ENCODE assay signal across 6 cellular contexts in the genomic region with DNA sequence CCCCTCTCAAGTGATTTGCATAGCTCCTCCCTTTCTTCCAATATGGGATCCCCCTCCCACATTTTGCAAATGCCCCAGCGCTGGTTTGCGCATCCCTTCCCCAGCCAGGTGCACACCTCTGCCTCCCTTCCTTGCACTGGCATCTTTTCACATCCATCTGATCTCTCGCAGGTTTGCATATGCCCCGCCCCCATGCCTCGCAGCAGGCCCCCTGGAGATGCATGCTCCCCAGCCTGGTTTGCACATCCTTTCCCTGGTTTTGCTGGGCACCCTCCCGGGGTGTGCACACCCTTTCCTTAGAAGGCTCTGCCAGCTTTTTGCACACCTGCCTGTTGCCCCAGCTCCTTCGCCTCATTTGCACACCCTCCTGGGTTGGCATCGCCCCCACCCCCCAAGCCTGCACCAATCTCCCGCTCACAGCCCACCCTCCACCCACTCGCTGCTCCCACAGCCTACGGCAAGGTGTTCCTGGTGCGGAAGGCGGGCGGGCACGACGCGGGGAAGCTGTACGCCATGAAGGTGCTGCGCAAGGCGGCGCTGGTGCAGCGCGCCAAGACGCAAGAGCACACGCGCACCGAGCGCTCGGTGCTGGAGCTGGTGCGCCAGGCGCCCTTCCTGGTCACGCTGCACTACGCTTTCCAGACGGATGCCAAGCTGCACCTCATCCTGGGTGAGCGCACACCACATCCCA. TPM values are rescaled to one million over a fixed set of nuclear protein-coding genes. Genes with fewer than 3 reads are reported as not detected.
DNase-seq lines count a peak whose midpoint lies in the region; ATAC-seq and TF ChIP-seq lines count a peak whose summit lies in the region.

No MANE protein-coding gene starts in this region.

- H3K9ac ChIP-seq in Karpas-422 (ENCODE audit: low read length), result peak overlapping the region; percentile 94

- peaks cover 43% of the 10 kb centered on the region for H3K4me1 Mint-ChIP-seq in activated naive CD8-positive, alpha-beta T cell treated with anti-CD3 and anti-CD28 coated beads, Interleukin-2, amount 50 U/mL, for 24 hours
- peaks cover 26% of the 10 kb centered on the region for H3K4me1 Mint-ChIP-seq in mesothelial cell of epicardium

- no peaks in the 10 kb centered on the region for H3K27me3 Mint-ChIP-seq in activated naive CD8-positive, alpha-beta T cell treated with anti-CD3 and anti-CD28 coated beads, Interleukin-2, amount 50 U/mL, for 24 hours
- no peaks in the 10 kb centered on the region for H3K27me3 Mint-ChIP-seq in mesothelial cell of epicardium (ENCODE audit: low read depth)

- peak overlapping the region; percentile 88 for H3K4me2 ChIP-seq in Karpas-422 (ENCODE audit: low read depth, low read length, poor library complexity, severe bottlenecking)

- peaks cover 46% of the 10 kb centered on the region for H3K4me1 ChIP-seq in Karpas-422 (ENCODE audit: low read length)

- peak overlapping the region; percentile 75 for H3K27ac ChIP-seq in Karpas-422 (ENCODE audit: low read length)

- DNase-seq in Karpas-422 (peak; percentile 83), mesothelial cell of epicardium (ENCODE audit: low spot score in 2 of 2, unreplicated experiment in 2 of 2) (no peak), HT-29 (ENCODE audit: low spot score) (no peak), HPDE6-E6E7 (ENCODE audit: extremely low spot score) (no peak)
- DNase-seq in activated naive CD8-positive, alpha-beta T cell treated with anti-CD3 and anti-CD28 coated beads, Interleukin-2, amount 50 U/mL, for 24 hours, result peak; percentile 35

- H3K9me3 Mint-ChIP-seq in activated naive CD8-positive, alpha-beta T cell treated with anti-CD3 and anti-CD28 coated beads, Interleukin-2, amount 50 U/mL, for 24 hours, result no peaks in the 10 kb centered on the region
- no peaks in the 10 kb centered on the region for H3K9me3 Mint-ChIP-seq in mesothelial cell of epicardium

- H3K4me3 Mint-ChIP-seq in activated naive CD8-positive, alpha-beta T cell treated with anti-CD3 and anti-CD28 coated beads, Interleukin-2, amount 50 U/mL, for 24 hours, result peak overlapping the region; percentile 88
- H3K4me3 Mint-ChIP-seq in mesothelial cell of epicardium, result peak overlapping the region; percentile 76

- ATAC-seq in activated naive CD8-positive, alpha-beta T cell treated with anti-CD3 and anti-CD28 coated beads, Interleukin-2, amount 50 U/mL, for 24 hours, result peak; percentile 4
- no peak for ATAC-seq in GM18867 (IDR thresholded peaks at IDR 0.05; ENCODE audit: unreplicated experiment)

- H3K9me3 ChIP-seq in Karpas-422 (ENCODE audit: low read length), result no peaks in the 10 kb centered on the region

- H3K27ac Mint-ChIP-seq in activated naive CD8-positive, alpha-beta T cell treated with anti-CD3 and anti-CD28 coated beads, Interleukin-2, amount 50 U/mL, for 24 hours, result peak overlapping the region; percentile 74
- H3K27ac Mint-ChIP-seq in mesothelial cell of epicardium, result peak overlapping the region; percentile 78

- peak overlapping the region; percentile 86; the same call in 1 of the 2 replicates for H2AFZ ChIP-seq in Karpas-422 (ENCODE audit: low read length)

- no peaks in the 10 kb centered on the region for H3K9me2 ChIP-seq in Karpas-422 (replicated peaks; ENCODE audit: insufficient read depth, low read length)

- H3K36me3 ChIP-seq in Karpas-422 (ENCODE audit: insufficient read depth, low read length), result peaks cover 9% of the 10 kb centered on the region; the same call in 1 of the 2 replicates

- TF ChIP-seq CTCF in mesothelial cell of epicardium (IDR thresholded peaks at IDR 0.05; ENCODE audit: unreplicated experiment), result no peak

- H3K79me2 ChIP-seq in Karpas-422 (ENCODE audit: low read length), result peaks cover 3% of the 10 kb centered on the region; the same call in 1 of the 2 replicates

- H4K20me1 ChIP-seq in Karpas-422 (ENCODE audit: insufficient read depth, low read depth, low read length), result peaks cover 4% of the 10 kb centered on the region; the same call in 1 of the 2 replicates

- peaks cover 27% of the 10 kb centered on the region for H3K36me3 Mint-ChIP-seq in activated naive CD8-positive, alpha-beta T cell treated with anti-CD3 and anti-CD28 coated beads, Interleukin-2, amount 50 U/mL, for 24 hours (ENCODE audit: low read depth)
- H3K36me3 Mint-ChIP-seq in mesothelial cell of epicardium, result peaks cover 19% of the 10 kb centered on the region

- no peaks in the 10 kb centered on the region for H3K27me3 ChIP-seq in Karpas-422 (ENCODE audit: low read length)

- peak overlapping the region; percentile 85 for H3K4me3 ChIP-seq in Karpas-422 (ENCODE audit: low read length)

RNA-seq across cellular contexts. Expression of gene RPS6KA4, which starts 0.9 kb away (rescaled TPM):
- 17.1 and 38.4 TPM in 2 replicates for total RNA-seq in Karpas-422 (2014; rRNA removed; shearing (Covaris generic); ENCODE audit: low replicate concordance)
- 27.6 to 30.1 TPM (median 30.1 TPM) in 3 replicates for total RNA-seq in mesothelial cell of epicardium
- total RNA-seq in HT-29 (2014; rRNA removed; shearing (Covaris generic)), result 149 and 158 TPM in 2 replicates

RNA-seq across cellular contexts. Expression of gene CCDC88B, which starts 19.9 kb away (rescaled TPM):
- 34.9 and 88.2 TPM in 2 replicates for total RNA-seq in Karpas-422 (2014; rRNA removed; shearing (Covaris generic); ENCODE audit: low replicate concordance)
- total RNA-seq in mesothelial cell of epicardium, result 10.1 to 12.0 TPM (median 11.5 TPM) in 3 replicates
- 11.4 and 12.8 TPM in 2 replicates for total RNA-seq in HT-29 (2014; rRNA removed; shearing (Covaris generic))

RNA-seq across cellular contexts. Expression of gene PRDX5, which starts 41.9 kb away (rescaled TPM):
- total RNA-seq in Karpas-422 (2014; rRNA removed; shearing (Covaris generic); ENCODE audit: low replicate concordance), result 205 and 428 TPM in 2 replicates
- total RNA-seq in mesothelial cell of epicardium, result 134 to 139 TPM (median 139 TPM) in 3 replicates
- 254 and 276 TPM in 2 replicates for total RNA-seq in HT-29 (2014; rRNA removed; shearing (Covaris generic))

RNA-seq across cellular contexts. Expression of gene TRMT112, which starts 42.5 kb away (rescaled TPM):
- total RNA-seq in Karpas-422 (2014; rRNA removed; shearing (Covaris generic); ENCODE audit: low replicate concordance), result 363 and 557 TPM in 2 replicates
- total RNA-seq in mesothelial cell of epicardium, result 178 to 201 TPM (median 184 TPM) in 3 replicates
- 503 and 525 TPM in 2 replicates for total RNA-seq in HT-29 (2014; rRNA removed; shearing (Covaris generic))

RNA-seq across cellular contexts. Expression of gene ESRRA, which starts 54.5 kb away (rescaled TPM):
- total RNA-seq in Karpas-422 (2014; rRNA removed; shearing (Covaris generic); ENCODE audit: low replicate concordance), result 16.0 and 33.9 TPM in 2 replicates
- total RNA-seq in mesothelial cell of epicardium, result 23.2 to 26.6 TPM (median 26.4 TPM) in 3 replicates
- 180 TPM in 2 replicates for total RNA-seq in HT-29 (2014; rRNA removed; shearing (Covaris generic))

Comparison
In these comparisons a context has a peak if more than half of its experiments do, and no peak if none do; other contexts are left out.
1. DNase-seq: peak in Karpas-422 (single experiment) and activated naive CD8-positive, alpha-beta T cell treated with anti-CD3 and anti-CD28 coated beads, Interleukin-2, amount 50 U/mL, for 24 hours (single experiment); none in mesothelial cell of epicardium (0 of 2), HT-29 (single experiment) and HPDE6-E6E7 (single experiment).